18 cellular contexts compared by ENCODE assay signal in genomic region chr16:81767987-81768592, GRCh38. TPM values are rescaled to one million over a fixed set of nuclear protein-coding genes. Genes with fewer than 3 reads are reported as not detected.
A peak's percentile ranks its signal among the peaks of the same experiment; 100 is the strongest.
DNase-seq lines count a peak whose midpoint lies in the region; ATAC-seq, FAIRE-seq and TF ChIP-seq lines count a peak whose summit lies in the region.
"Had no signal": no experiment of that assay in that cellular context is flagged by ENCODE, and none has a peak within 500 bp of the region (broad histone marks: within the 10 kb centered on the region; RNA-seq: fewer than 3 reads in every experiment).

No MANE protein-coding gene starts in this region.

- peak overlapping the region; percentile 8; the same call in 1 of the 2 replicates for H3K4me2 ChIP-seq in HepG2 (ENCODE audit: low read depth, low read length)

- H3K9me3 ChIP-seq in HepG2 (ENCODE audit: low read length) (no peaks in the 10 kb centered on the region), MG63 (no peaks in the 10 kb centered on the region)
- H3K9me3 ChIP-seq: SJSA1 had no signal

- H3K4me1 ChIP-seq in HepG2 (ENCODE audit: insufficient read depth, low read length) = peaks cover 30% of the 10 kb centered on the region
- H3K4me1 ChIP-seq: SJSA1 had no signal

- H3K4me1 Mint-ChIP-seq in mesothelial cell of epicardium = no peaks in the 10 kb centered on the region

- no peaks in the 10 kb centered on the region; the same call in 1 of the 2 replicates for H4K20me1 ChIP-seq in HepG2 (ENCODE audit: insufficient read depth, low read length)

- 5% methylated on average over 9 of the region's 9 CpGs for WGBS in HepG2 (ENCODE audit: low lambda C conversion rate)

- H3K27ac ChIP-seq in HepG2 (ENCODE audit: extremely low read length, insufficient read depth, low read length) (no peak overlapping the region), caudate nucleus (ENCODE audit: low read depth, low read length) (no peak overlapping the region)
- H3K27ac ChIP-seq: coronary artery, SJSA1 had no signal

- no peaks in the 10 kb centered on the region for H3K9me3 Mint-ChIP-seq in mesothelial cell of epicardium
- H3K9me3 Mint-ChIP-seq: CD8-positive, alpha-beta T cell; memory B cell; neural crest cell had no signal

- H3K36me3 ChIP-seq in HepG2 (replicated peaks in 1 of 2; ENCODE audit: control insufficient read depth in 1 of 2, insufficient read depth in 2 of 2, low read length in 2 of 2) (no peaks in the 10 kb centered on the region), MG63 (no peaks in the 10 kb centered on the region)
- H3K36me3 ChIP-seq: SJSA1 had no signal

- H3K79me2 ChIP-seq in HepG2 (ENCODE audit: insufficient read depth, low read length) = no peaks in the 10 kb centered on the region

- TF ChIP-seq EP300 in HepG2 (IDR thresholded peaks at IDR 0.05; ENCODE audit: low read depth in 2 of 2, low read length in 2 of 2) = peak in 1 of 2 experiments; percentile 86; a peak in 2 of 4 replicates
- TF ChIP-seq EP300 in HepG2 (CRISPR knock-in tag; IDR thresholded peaks at IDR 0.05; ENCODE audit: borderline replicate concordance) = peak; percentile 44; the same call in 1 of the 2 replicates

- BruUV-seq in HepG2 (replicated peaks; lab: Mats Ljungman, UMichigan) = no TSS peak

- TF ChIP-seq RAD21 in HepG2 (CRISPR knock-in tag; IDR thresholded peaks at IDR 0.05) = no peak

- no peak overlapping the region for H3K9ac ChIP-seq in HepG2 (ENCODE audit: insufficient read depth, low read depth, low read length)

- peak; percentile 67 for FAIRE-seq in HepG2 (lab: Jason Lieb, UNC)
- FAIRE-seq: GM12891, H54 had no signal

- DNase-seq in COLO668 (lab: John Stamatoyannopoulos, UW; ENCODE audit: unreplicated experiment) (peak; percentile 36), HuH-7 (ENCODE audit: low spot score) (peak; percentile 52), NCI-H526 (lab: John Stamatoyannopoulos, UW) (peak; percentile 46 to 71), HepG2 (ENCODE audit: low spot score) (peak; percentile 93), caudate nucleus (lab: John Stamatoyannopoulos, UW) (no peak), mesothelial cell of epicardium (ENCODE audit: low spot score in 2 of 2, unreplicated experiment in 2 of 2) (no peak), MG63 (no peak)
- DNase-seq: activated naive CD4-positive, alpha-beta T cell; CD8-positive, alpha-beta T cell; GDM1; T-helper 9 cell had no signal

- in situ Hi-C loops in HepG2 (cut with HindIII; ENCODE audit: extremely low pct_ligation_motif_present, low pct_unique_long_range_greater_than_20kb) = no loop called here

- CTCF ChIA-PET in HepG2 (lab: Yijun Ruan, JAX; ENCODE audit: low intra/inter-chr PET ratio, low total read pairs) = no interaction called here

- H2AFZ ChIP-seq in HepG2 (ENCODE audit: low read length) = no peak overlapping the region

- ATAC-seq in HepG2 (peak; percentile 87), GM21515 (IDR thresholded peaks at IDR 0.05; ENCODE audit: unreplicated experiment) (no peak)
- ATAC-seq: CD8-positive, alpha-beta T cell had no signal

- no peaks in the 10 kb centered on the region for H3K36me3 Mint-ChIP-seq in mesothelial cell of epicardium
- H3K36me3 Mint-ChIP-seq: CD8-positive, alpha-beta T cell had no signal

- peaks cover 9 to 66% of the 10 kb centered on the region in 2 experiments for H3K27me3 ChIP-seq in HepG2 (ENCODE audit: control insufficient read depth in 1 of 2, insufficient read depth in 2 of 2, low read length in 2 of 2)
- H3K27me3 ChIP-seq in MG63 = peaks cover 2% of the 10 kb centered on the region; the same call in 1 of the 2 replicates
- H3K27me3 ChIP-seq: SJSA1 had no signal

- intact Hi-C loops in HepG2 (cut with micrococcal nuclease; ENCODE audit: unreplicated experiment) = no loop called here

- peaks cover 16% of the 10 kb centered on the region for H3K27me3 Mint-ChIP-seq in mesothelial cell of epicardium (ENCODE audit: low read depth)
- H3K27me3 Mint-ChIP-seq: memory B cell had no signal

- no peak for TF ChIP-seq CTCF in HepG2 (CRISPR knock-in tag; IDR thresholded peaks at IDR 0.05)
- no peak for TF ChIP-seq CTCF in mesothelial cell of epicardium (IDR thresholded peaks at IDR 0.05; ENCODE audit: unreplicated experiment)

- no peak overlapping the region for H3K4me3 ChIP-seq in HepG2 (replicated peaks in 1 of 3; ENCODE audit: insufficient read depth in 1 of 3, low read depth in 2 of 3, low read length in 3 of 3)
- H3K4me3 ChIP-seq in MG63 = no peak overlapping the region
- H3K4me3 ChIP-seq: coronary artery, SJSA1 had no signal

- TF ChIP-seq POLR2A in HepG2 (IDR thresholded peaks at IDR 0.05; ENCODE audit: insufficient read depth in 1 of 2, low read depth in 2 of 2, low read length in 2 of 2) = no peak

- H3K27ac Mint-ChIP-seq in mesothelial cell of epicardium = no peak overlapping the region
- H3K27ac Mint-ChIP-seq: CD8-positive, alpha-beta T cell; memory B cell had no signal

- POLR2A ChIA-PET in HepG2 (lab: Yijun Ruan, JAX) = no interaction called here

- no peak overlapping the region for H3K4me3 Mint-ChIP-seq in mesothelial cell of epicardium
- H3K4me3 Mint-ChIP-seq: CD8-positive, alpha-beta T cell; memory B cell; neural crest cell had no signal

TF ChIP-seq in HepG2, 621 proteins besides CTCF, POLR2A, EP300 and RAD21 (continues in another document):
- TF ChIP-seq ZNF275 (CRISPR knock-in tag; IDR thresholded peaks at IDR 0.05; ENCODE audit: borderline replicate concordance) (no peak), FOSL1 (CRISPR knock-in tag; IDR thresholded peaks at IDR 0.05; ENCODE audit: borderline replicate concordance) (no peak), KLF13 (CRISPR knock-in tag; IDR thresholded peaks at IDR 0.05) (no peak), ISL2 (CRISPR knock-in tag; IDR thresholded peaks at IDR 0.05) (peak; percentile 91), NFYB (CRISPR knock-in tag; IDR thresholded peaks at IDR 0.05) (no peak), NBN (conservative IDR thresholded peaks at IDR 0.05) (no peak), SNRNP70 (IDR thresholded peaks at IDR 0.05; ENCODE audit: low read depth, low read length) (no peak), ATAD3A (CRISPR knock-in tag; IDR thresholded peaks at IDR 0.05) (no peak), SOX5 (CRISPR knock-in tag; IDR thresholded peaks at IDR 0.05; ENCODE audit: borderline replicate concordance) (peak; percentile 90), ZNF674 (CRISPR knock-in tag; IDR thresholded peaks at IDR 0.05; ENCODE audit: low read depth) (no peak), ADNP (CRISPR knock-in tag; IDR thresholded peaks at IDR 0.05) (peak; percentile 13; the same call in 1 of the 2 replicates), ZNF530 (CRISPR knock-in tag; IDR thresholded peaks at IDR 0.05; ENCODE audit: low read depth) (no peak), MNT (IDR thresholded peaks at IDR 0.05) (no peak)

RNA-seq across cellular contexts. Expression of gene PLCG2, which starts 11.0 kb away (rescaled TPM):
- total RNA-seq in HepG2 (2016; rRNA removed; fragmentation: Illumina TruSeq; extraction: Trizol) (0.13 TPM in 1 of 2 replicates, not detected in the other), mesothelial cell of epicardium (3.1 to 5.7 TPM (median 4.2 TPM) in 3 replicates)
- total RNA-seq in HepG2 (2016; cell fraction: cytosol; rRNA removed; fragmentation: Illumina TruSeq; extraction: Trizol; ENCODE audit: low read depth) = under 0.01 TPM in 1 of 2 replicates, not detected in the other
- 0.06 TPM in 1 of 2 replicates, not detected in the other for total RNA-seq in HepG2 (2016; cell fraction: insoluble cytoplasmic fraction; rRNA removed; fragmentation: Illumina TruSeq; extraction: Trizol)
- not detected in 2 replicates for total RNA-seq in HepG2 (2016; cell fraction: membrane; rRNA removed; fragmentation: Illumina TruSeq; extraction: Trizol)
- not detected in 2 replicates for total RNA-seq in HepG2 (2016; cell fraction: nucleus; rRNA removed; fragmentation: Illumina TruSeq; extraction: Trizol)
- polyA plus RNA-seq in HepG2 (2011; rRNA removed) = 0.18 and 0.63 TPM in 2 replicates
- polyA plus RNA-seq in HepG2 (2011; cell fraction: cytosol; rRNA removed) = 0.31 and 0.46 TPM in 2 replicates
- 1.1 and 2.2 TPM in 2 replicates for polyA plus RNA-seq in HepG2 (2011; cell fraction: nucleus; rRNA removed)
- 1.6 and 2.5 TPM in 2 replicates for polyA plus RNA-seq in HepG2 (2012)
- not detected in 2 replicates for polyA plus RNA-seq in HepG2 (2016; cell fraction: cytosol; fragmentation: Illumina TruSeq; extraction: Trizol; ENCODE audit: low read depth)
- polyA plus RNA-seq in HepG2 (2016; cell fraction: insoluble cytoplasmic fraction; fragmentation: Illumina TruSeq; extraction: Trizol; ENCODE audit: low read depth) = not detected in 2 replicates
- not detected in 2 replicates for polyA plus RNA-seq in HepG2 (2016; cell fraction: membrane; fragmentation: Illumina TruSeq; extraction: Trizol; ENCODE audit: low read depth)
- polyA plus RNA-seq in HepG2 (2016; cell fraction: nucleus; fragmentation: Illumina TruSeq; extraction: Trizol; ENCODE audit: insufficient read depth, low read depth) = not detected in 2 replicates
- 4.0 and 7.0 TPM in 2 replicates for polyA minus RNA-seq in HepG2 (2011; rRNA and poly(A)+ RNA removed; ENCODE audit: low replicate concordance)
- polyA minus RNA-seq in HepG2 (2011; cell fraction: cytosol; rRNA and poly(A)+ RNA removed) = not detected in 2 replicates
- polyA minus RNA-seq in HepG2 (2011; cell fraction: nucleus; rRNA and poly(A)+ RNA removed) = 1.1 and 2.3 TPM in 2 replicates
- 0.37 and 1.0 TPM in 2 replicates for total RNA-seq in MG63 (2014; rRNA removed; shearing (Covaris generic); ENCODE audit: low replicate concordance)

Comparison
In these comparisons a context has a peak if more than half of its experiments do, and no peak if none do; other contexts are left out.
1. DNase-seq: peak in COLO668 (single experiment), HuH-7 (single experiment), NCI-H526 (2 of 2) and HepG2 (single experiment); none in caudate nucleus (0 of 61), mesothelial cell of epicardium (0 of 2) and MG63 (single experiment).